1 cellular context compared by ENCODE assay signal in genomic region chr7:22223841-22224240, GRCh38.
TF ChIP-seq lines count a peak whose summit lies in the region.

No MANE protein-coding gene starts in this region.

TF ChIP-seq in IMR-90, 13 proteins besides CTCF, POLR2A, EP300 and RAD21 (continued from another document):
- TF ChIP-seq USF2 (IDR thresholded peaks at IDR 0.05; ENCODE audit: low read depth, low read length) (no peak), SMC3 (IDR thresholded peaks at IDR 0.05; ENCODE audit: low read depth, low read length) (no peak), ELK1 (IDR thresholded peaks at IDR 0.05; ENCODE audit: borderline replicate concordance, low read depth, low read length) (no peak), BHLHE40 (IDR thresholded peaks at IDR 0.05; ENCODE audit: low read depth, low read length) (no peak), MAFK (IDR thresholded peaks at IDR 0.05; ENCODE audit: low read depth, low read length) (no peak), RFX5 (IDR thresholded peaks at IDR 0.05; ENCODE audit: low read depth, low read length) (no peak), NFE2L2 (IDR thresholded peaks at IDR 0.05; ENCODE audit: low read depth, low read length) (no peak), CEBPB (IDR thresholded peaks at IDR 0.05; ENCODE audit: low read depth, low read length) (no peak), MAZ (IDR thresholded peaks at IDR 0.05; ENCODE audit: borderline replicate concordance, low read depth, low read length) (no peak), FOS (IDR thresholded peaks at IDR 0.05; ENCODE audit: low read depth, low read length) (no peak)
